ENCODE assay signal across 1 cellular context in genomic region chr11:94662065-94662779, GRCh38.
TF ChIP-seq lines count a peak whose summit lies in the region.

No MANE protein-coding gene starts in this region.

TF ChIP-seq in GM23338, 12 proteins besides CTCF, POLR2A, EP300 and RAD21 (continued from another document):
- TF ChIP-seq, protein P1, sequence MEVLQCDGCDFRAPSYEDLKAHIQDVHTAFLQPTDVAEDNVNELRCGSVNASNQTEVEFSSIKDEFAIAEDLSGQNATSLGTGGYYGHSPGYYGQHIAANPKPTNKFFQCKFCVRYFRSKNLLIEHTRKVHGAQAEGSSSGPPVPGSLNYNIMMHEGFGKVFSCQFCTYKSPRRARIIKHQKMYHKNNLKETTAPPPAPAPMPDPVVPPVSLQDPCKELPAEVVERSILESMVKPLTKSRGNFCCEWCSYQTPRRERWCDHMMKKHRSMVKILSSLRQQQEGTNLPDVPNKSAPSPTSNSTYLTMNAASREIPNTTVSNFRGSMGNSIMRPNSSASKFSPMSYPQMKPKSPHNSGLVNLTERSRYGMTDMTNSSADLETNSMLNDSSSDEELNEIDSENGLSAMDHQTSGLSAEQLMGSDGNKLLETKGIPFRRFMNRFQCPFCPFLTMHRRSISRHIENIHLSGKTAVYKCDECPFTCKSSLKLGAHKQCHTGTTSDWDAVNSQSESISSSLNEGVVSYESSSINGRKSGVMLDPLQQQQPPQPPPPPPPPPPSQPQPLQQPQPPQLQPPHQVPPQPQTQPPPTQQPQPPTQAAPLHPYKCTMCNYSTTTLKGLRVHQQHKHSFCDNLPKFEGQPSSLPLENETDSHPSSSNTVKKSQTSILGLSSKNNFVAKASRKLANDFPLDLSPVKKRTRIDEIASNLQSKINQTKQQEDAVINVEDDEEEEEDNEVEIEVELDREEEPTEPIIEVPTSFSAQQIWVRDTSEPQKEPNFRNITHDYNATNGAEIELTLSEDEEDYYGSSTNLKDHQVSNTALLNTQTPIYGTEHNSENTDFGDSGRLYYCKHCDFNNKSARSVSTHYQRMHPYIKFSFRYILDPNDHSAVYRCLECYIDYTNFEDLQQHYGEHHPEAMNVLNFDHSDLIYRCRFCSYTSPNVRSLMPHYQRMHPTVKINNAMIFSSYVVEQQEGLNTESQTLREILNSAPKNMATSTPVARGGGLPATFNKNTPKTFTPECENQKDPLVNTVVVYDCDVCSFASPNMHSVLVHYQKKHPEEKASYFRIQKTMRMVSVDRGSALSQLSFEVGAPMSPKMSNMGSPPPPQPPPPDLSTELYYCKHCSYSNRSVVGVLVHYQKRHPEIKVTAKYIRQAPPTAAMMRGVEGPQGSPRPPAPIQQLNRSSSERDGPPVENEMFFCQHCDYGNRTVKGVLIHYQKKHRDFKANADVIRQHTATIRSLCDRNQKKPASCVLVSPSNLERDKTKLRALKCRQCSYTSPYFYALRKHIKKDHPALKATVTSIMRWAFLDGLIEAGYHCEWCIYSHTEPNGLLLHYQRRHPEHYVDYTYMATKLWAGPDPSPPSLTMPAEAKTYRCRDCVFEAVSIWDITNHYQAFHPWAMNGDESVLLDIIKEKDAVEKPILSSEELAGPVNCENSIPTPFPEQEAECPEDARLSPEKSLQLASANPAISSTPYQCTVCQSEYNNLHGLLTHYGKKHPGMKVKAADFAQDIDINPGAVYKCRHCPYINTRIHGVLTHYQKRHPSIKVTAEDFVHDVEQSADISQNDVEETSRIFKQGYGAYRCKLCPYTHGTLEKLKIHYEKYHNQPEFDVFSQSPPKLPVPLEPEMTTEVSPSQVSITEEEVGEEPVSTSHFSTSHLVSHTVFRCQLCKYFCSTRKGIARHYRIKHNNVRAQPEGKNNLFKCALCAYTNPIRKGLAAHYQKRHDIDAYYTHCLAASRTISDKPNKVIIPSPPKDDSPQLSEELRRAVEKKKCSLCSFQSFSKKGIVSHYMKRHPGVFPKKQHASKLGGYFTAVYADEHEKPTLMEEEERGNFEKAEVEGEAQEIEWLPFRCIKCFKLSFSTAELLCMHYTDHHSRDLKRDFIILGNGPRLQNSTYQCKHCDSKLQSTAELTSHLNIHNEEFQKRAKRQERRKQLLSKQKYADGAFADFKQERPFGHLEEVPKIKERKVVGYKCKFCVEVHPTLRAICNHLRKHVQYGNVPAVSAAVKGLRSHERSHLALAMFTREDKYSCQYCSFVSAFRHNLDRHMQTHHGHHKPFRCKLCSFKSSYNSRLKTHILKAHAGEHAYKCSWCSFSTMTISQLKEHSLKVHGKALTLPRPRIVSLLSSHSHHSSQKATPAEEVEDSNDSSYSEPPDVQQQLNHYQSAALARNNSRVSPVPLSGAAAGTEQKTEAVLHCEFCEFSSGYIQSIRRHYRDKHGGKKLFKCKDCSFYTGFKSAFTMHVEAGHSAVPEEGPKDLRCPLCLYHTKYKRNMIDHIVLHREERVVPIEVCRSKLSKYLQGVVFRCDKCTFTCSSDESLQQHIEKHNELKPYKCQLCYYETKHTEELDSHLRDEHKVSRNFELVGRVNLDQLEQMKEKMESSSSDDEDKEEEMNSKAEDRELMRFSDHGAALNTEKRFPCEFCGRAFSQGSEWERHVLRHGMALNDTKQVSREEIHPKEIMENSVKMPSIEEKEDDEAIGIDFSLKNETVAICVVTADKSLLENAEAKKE (CRISPR knock-in tag; IDR thresholded peaks at IDR 0.05), result 0 out of 2 replicates have a peak, but pooled peaks have one; percentile 32
